ENCODE assay signal across 1 cellular context in the genomic region with DNA sequence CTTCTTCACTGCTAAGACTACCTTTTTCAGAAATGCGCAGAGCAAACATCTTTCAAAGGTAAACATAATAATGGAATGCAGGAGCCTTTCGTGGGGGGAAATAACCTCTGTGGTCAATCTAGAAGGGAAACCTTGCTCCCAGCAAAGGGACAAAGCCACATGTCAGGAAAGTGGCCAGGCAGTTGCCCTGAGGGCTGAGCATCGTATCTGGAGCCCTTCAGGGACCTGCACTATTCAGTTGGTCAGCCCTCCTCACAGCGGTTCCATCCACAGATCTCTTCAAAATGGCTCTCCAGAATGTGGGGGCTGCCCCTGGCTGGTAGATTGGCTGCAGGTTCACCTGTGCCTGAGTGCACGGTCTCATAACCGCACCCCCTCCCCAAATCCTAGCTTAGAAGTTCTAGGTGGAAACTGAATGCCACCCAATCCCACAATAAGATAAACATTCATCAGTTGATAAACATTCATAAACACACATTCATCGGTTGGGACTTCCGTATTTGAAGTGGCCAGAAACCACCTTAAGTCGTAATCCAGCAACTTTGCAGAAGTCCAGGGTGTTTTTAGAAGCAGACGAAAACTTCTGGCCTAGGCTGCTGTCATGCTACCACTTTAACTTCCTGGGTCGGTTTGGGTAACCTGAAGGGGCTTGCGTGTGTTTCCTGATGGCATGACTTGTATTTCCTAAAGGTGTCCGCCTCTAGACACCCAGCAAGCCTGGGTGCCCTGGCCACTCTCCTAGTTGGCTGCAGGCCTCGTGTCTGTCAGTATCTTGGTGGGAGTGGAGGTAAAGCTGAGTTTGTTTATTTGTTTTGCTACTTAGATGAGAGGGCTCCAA.
A peak's percentile ranks its signal among the peaks of the same experiment; 100 is the strongest.
TF ChIP-seq lines count a peak whose summit lies in the region.

No MANE protein-coding gene starts in this region.

TF ChIP-seq in K562, 482 proteins besides CTCF, POLR2A, EP300 and RAD21 (continues in another document):
- TF ChIP-seq NR2C1 (IDR thresholded peaks at IDR 0.05) (no peak), NR2C1 (tag; IDR thresholded peaks at IDR 0.05) (0 out of 2 replicates have a peak, but pooled peaks have one; percentile 28), ZNF41 (CRISPR knock-in tag; conservative IDR thresholded peaks at IDR 0.05) (no peak), STAT5B (CRISPR knock-in tag; IDR thresholded peaks at IDR 0.05) (no peak), RB1 (IDR thresholded peaks at IDR 0.05; ENCODE audit: low read depth) (no peak), E2F5 (CRISPR knock-in tag; IDR thresholded peaks at IDR 0.05) (0 out of 2 replicates have a peak, but pooled peaks have one; percentile 19), PRPF4 (IDR thresholded peaks at IDR 0.05; ENCODE audit: insufficient read depth, low read depth, low read length, poor library complexity, severe bottlenecking) (no peak), HSF4 (CRISPR knock-in tag; IDR thresholded peaks at IDR 0.05; ENCODE audit: borderline replicate concordance) (no peak), CHD1 (IDR thresholded peaks at IDR 0.05; ENCODE audit: low read length) (peak; percentile 39), BMI1 (IDR thresholded peaks at IDR 0.05; ENCODE audit: low read length) (no peak), RBFOX2 (IDR thresholded peaks at IDR 0.05; ENCODE audit: low read depth, low read length) (no peak), SMARCE1 (IDR thresholded peaks at IDR 0.05) (0 out of 2 replicates have a peak, but pooled peaks have one; percentile 32), ATF7 (IDR thresholded peaks at IDR 0.05) (0 out of 2 replicates have a peak, but pooled peaks have one; percentile 5), ARHGAP35 (IDR thresholded peaks at IDR 0.05; ENCODE audit: partially characterized antibody) (no peak), CHD2 (IDR thresholded peaks at IDR 0.05; ENCODE audit: low read depth, low read length) (no peak), ZFPM2 (CRISPR knock-in tag; IDR thresholded peaks at IDR 0.05) (no peak), SPI1 (IDR thresholded peaks at IDR 0.05; ENCODE audit: borderline replicate concordance, low read depth, low read length) (peak; percentile 93), NFRKB (IDR thresholded peaks at IDR 0.05; ENCODE audit: low read depth) (peak; percentile 63; the same call in 1 of the 2 replicates), DMBX1 (CRISPR knock-in tag; IDR thresholded peaks at IDR 0.05; ENCODE audit: borderline replicate concordance) (peak; percentile 67; the same call in 1 of the 2 replicates), ZNF253 (CRISPR knock-in tag; conservative IDR thresholded peaks at IDR 0.05) (no peak), KDM2B (CRISPR knock-in tag; IDR thresholded peaks at IDR 0.05) (0 out of 2 replicates have a peak, but pooled peaks have one; percentile 5), NEUROD1 (IDR thresholded peaks at IDR 0.05; ENCODE audit: borderline replicate concordance, low read depth, low read length, partially characterized antibody) (peak; percentile 22), HLTF (IDR thresholded peaks at IDR 0.05) (no peak), BACH1 (tag; IDR thresholded peaks at IDR 0.05) (peak; percentile 39; the same call in 1 of the 2 replicates), MYC (IDR thresholded peaks at IDR 0.05; ENCODE audit: low read depth, low read length) (no peak), MYC (CRISPR knock-in tag; IDR thresholded peaks at IDR 0.05; ENCODE audit: borderline replicate concordance, low read depth) (peak; percentile 59; the same call in 1 of the 2 replicates), TAF7 (tag; IDR thresholded peaks at IDR 0.05) (0 out of 2 replicates have a peak, but pooled peaks have one; percentile 6), RHOXF2B (CRISPR knock-in tag; conservative IDR thresholded peaks at IDR 0.05) (0 out of 2 replicates have a peak, but pooled peaks have one; percentile 37), DPF2 (IDR thresholded peaks at IDR 0.05) (peak; percentile 29; the same call in 1 of the 2 replicates), HMBOX1 (IDR thresholded peaks at IDR 0.05) (0 out of 2 replicates have a peak, but pooled peaks have one; percentile 24), KDM5B (IDR thresholded peaks at IDR 0.05; ENCODE audit: insufficient replicate concordance, low read depth, low read length) (no peak), SMARCB1 (IDR thresholded peaks at IDR 0.05; ENCODE audit: insufficient read length, low read depth) (no peak), BCL6 (CRISPR knock-in tag; IDR thresholded peaks at IDR 0.05) (no peak), ZNF766 (CRISPR knock-in tag; conservative IDR thresholded peaks at IDR 0.05) (peak; percentile 55; the same call in 1 of the 2 replicates), JUND (IDR thresholded peaks at IDR 0.05; ENCODE audit: borderline replicate concordance, low read depth, low read length) (no peak), JUND (tag; IDR thresholded peaks at IDR 0.05; ENCODE audit: borderline replicate concordance, low read depth, low read length) (0 out of 3 replicates have a peak, but pooled peaks have one; percentile 9), MIER1 (IDR thresholded peaks at IDR 0.05; ENCODE audit: low read depth) (0 out of 2 replicates have a peak, but pooled peaks have one; percentile 38), KDM4B (IDR thresholded peaks at IDR 0.05; ENCODE audit: borderline replicate concordance in 2 of 2, low read depth in 1 of 2) (no peak), LCOR (CRISPR knock-in tag; IDR thresholded peaks at IDR 0.05) (0 out of 2 replicates have a peak, but pooled peaks have one; percentile 53), MEIS2 (IDR thresholded peaks at IDR 0.05; ENCODE audit: partially characterized antibody) (peak; percentile 37), USF1 (CRISPR knock-in tag; IDR thresholded peaks at IDR 0.05) (no peak), EHMT2 (IDR thresholded peaks at IDR 0.05) (peak; percentile 33; the same call in 1 of the 2 replicates), GTF2E2 (tag; IDR thresholded peaks at IDR 0.05) (peak; percentile 60; the same call in 1 of the 2 replicates)
- TF ChIP-seq, protein P1, sequence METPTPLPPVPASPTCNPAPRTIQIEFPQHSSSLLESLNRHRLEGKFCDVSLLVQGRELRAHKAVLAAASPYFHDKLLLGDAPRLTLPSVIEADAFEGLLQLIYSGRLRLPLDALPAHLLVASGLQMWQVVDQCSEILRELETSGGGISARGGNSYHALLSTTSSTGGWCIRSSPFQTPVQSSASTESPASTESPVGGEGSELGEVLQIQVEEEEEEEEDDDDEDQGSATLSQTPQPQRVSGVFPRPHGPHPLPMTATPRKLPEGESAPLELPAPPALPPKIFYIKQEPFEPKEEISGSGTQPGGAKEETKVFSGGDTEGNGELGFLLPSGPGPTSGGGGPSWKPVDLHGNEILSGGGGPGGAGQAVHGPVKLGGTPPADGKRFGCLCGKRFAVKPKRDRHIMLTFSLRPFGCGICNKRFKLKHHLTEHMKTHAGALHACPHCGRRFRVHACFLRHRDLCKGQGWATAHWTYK (CRISPR knock-in tag; IDR thresholded peaks at IDR 0.05) = 0 out of 2 replicates have a peak, but pooled peaks have one; percentile 26
- TF ChIP-seq, protein P2, sequence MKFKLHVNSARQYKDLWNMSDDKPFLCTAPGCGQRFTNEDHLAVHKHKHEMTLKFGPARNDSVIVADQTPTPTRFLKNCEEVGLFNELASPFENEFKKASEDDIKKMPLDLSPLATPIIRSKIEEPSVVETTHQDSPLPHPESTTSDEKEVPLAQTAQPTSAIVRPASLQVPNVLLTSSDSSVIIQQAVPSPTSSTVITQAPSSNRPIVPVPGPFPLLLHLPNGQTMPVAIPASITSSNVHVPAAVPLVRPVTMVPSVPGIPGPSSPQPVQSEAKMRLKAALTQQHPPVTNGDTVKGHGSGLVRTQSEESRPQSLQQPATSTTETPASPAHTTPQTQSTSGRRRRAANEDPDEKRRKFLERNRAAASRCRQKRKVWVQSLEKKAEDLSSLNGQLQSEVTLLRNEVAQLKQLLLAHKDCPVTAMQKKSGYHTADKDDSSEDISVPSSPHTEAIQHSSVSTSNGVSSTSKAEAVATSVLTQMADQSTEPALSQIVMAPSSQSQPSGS (CRISPR knock-in tag; IDR thresholded peaks at IDR 0.05) = no peak
- TF ChIP-seq, protein P3, sequence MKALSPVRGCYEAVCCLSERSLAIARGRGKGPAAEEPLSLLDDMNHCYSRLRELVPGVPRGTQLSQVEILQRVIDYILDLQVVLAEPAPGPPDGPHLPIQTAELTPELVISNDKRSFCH (CRISPR knock-in tag; IDR thresholded peaks at IDR 0.05) = no peak
- TF ChIP-seq, protein P3 (tag; IDR thresholded peaks at IDR 0.05) = peak; percentile 17; the same call in 1 of the 2 replicates
- TF ChIP-seq, protein P4, sequence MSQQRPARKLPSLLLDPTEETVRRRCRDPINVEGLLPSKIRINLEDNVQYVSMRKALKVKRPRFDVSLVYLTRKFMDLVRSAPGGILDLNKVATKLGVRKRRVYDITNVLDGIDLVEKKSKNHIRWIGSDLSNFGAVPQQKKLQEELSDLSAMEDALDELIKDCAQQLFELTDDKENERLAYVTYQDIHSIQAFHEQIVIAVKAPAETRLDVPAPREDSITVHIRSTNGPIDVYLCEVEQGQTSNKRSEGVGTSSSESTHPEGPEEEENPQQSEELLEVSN (IDR thresholded peaks at IDR 0.05; ENCODE audit: borderline replicate concordance in 1 of 2, extremely low read depth in 1 of 2, insufficient read depth in 1 of 2, insufficient read length in 1 of 2, low read depth in 1 of 2, low read length in 1 of 2, poor library complexity in 1 of 2, severe bottlenecking in 1 of 2) = peak in 1 of 2 experiments; percentile 54
- TF ChIP-seq, protein P5, sequence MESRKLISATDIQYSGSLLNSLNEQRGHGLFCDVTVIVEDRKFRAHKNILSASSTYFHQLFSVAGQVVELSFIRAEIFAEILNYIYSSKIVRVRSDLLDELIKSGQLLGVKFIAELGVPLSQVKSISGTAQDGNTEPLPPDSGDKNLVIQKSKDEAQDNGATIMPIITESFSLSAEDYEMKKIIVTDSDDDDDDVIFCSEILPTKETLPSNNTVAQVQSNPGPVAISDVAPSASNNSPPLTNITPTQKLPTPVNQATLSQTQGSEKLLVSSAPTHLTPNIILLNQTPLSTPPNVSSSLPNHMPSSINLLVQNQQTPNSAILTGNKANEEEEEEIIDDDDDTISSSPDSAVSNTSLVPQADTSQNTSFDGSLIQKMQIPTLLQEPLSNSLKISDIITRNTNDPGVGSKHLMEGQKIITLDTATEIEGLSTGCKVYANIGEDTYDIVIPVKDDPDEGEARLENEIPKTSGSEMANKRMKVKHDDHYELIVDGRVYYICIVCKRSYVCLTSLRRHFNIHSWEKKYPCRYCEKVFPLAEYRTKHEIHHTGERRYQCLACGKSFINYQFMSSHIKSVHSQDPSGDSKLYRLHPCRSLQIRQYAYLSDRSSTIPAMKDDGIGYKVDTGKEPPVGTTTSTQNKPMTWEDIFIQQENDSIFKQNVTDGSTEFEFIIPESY (CRISPR knock-in tag; IDR thresholded peaks at IDR 0.05) = no peak
- TF ChIP-seq, protein P6, sequence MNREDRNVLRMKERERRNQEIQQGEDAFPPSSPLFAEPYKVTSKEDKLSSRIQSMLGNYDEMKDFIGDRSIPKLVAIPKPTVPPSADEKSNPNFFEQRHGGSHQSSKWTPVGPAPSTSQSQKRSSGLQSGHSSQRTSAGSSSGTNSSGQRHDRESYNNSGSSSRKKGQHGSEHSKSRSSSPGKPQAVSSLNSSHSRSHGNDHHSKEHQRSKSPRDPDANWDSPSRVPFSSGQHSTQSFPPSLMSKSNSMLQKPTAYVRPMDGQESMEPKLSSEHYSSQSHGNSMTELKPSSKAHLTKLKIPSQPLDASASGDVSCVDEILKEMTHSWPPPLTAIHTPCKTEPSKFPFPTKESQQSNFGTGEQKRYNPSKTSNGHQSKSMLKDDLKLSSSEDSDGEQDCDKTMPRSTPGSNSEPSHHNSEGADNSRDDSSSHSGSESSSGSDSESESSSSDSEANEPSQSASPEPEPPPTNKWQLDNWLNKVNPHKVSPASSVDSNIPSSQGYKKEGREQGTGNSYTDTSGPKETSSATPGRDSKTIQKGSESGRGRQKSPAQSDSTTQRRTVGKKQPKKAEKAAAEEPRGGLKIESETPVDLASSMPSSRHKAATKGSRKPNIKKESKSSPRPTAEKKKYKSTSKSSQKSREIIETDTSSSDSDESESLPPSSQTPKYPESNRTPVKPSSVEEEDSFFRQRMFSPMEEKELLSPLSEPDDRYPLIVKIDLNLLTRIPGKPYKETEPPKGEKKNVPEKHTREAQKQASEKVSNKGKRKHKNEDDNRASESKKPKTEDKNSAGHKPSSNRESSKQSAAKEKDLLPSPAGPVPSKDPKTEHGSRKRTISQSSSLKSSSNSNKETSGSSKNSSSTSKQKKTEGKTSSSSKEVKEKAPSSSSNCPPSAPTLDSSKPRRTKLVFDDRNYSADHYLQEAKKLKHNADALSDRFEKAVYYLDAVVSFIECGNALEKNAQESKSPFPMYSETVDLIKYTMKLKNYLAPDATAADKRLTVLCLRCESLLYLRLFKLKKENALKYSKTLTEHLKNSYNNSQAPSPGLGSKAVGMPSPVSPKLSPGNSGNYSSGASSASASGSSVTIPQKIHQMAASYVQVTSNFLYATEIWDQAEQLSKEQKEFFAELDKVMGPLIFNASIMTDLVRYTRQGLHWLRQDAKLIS (CRISPR knock-in tag; IDR thresholded peaks at IDR 0.05) = 0 out of 2 replicates have a peak, but pooled peaks have one; percentile 1
